20 cellular contexts compared by ENCODE assay signal in the genomic region with DNA sequence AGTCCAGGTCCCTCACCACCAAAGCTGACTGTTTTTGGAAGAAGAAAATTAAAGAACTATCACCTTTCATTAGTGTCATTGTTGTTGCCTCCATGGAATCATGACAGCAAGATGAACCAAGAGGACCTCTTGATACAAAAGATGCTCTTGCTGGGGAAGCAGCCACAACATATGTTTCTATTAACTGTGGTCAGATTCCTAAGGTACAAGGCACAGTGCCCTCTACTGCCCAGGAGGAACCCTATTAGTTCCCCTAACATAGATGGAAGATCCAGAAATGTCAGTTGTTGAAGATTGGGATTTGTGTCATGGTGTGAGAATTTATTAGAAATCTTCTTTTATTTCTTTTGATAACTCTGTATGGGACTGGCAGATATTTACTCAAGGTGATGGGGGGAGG.
A peak's percentile ranks its signal among the peaks of the same experiment; 100 is the strongest.
DNase-seq lines count a peak whose midpoint lies in the region; ATAC-seq and TF ChIP-seq lines count a peak whose summit lies in the region.
"Had no signal": no experiment of that assay in that cellular context is flagged by ENCODE, and none has a peak within 500 bp of the region (broad histone marks: within the 10 kb centered on the region; RNA-seq: fewer than 3 reads in every experiment).

No MANE protein-coding gene starts in this region.

- H3K4me3 Mint-ChIP-seq in T-cell, result no peak overlapping the region
- H3K4me3 Mint-ChIP-seq: B cell; T-helper 2 cell treated with Interferon-gamma antibody and Interleukin-4, amounts not matched to agents 5 μg/mL and 100 μg/mL, for 36 hours had no signal

- H3K4me3 ChIP-seq in Loucy (ENCODE audit: low read length, poor library complexity, severe bottlenecking) (no peak overlapping the region), PC-3 (ENCODE audit: low read length) (no peak overlapping the region), liver (ENCODE audit: low read depth in 1 of 3, low read length in 3 of 3) (no peak overlapping the region)
- H3K4me3 ChIP-seq: SJSA1 had no signal

- TF ChIP-seq CTCF in Loucy (conservative IDR thresholded peaks at IDR 0.05; ENCODE audit: low read length), result peak; percentile 54
- peak; percentile 26; the same call in 1 of the 2 replicates for TF ChIP-seq CTCF in PC-3 (conservative IDR thresholded peaks at IDR 0.05; ENCODE audit: low read depth, low read length)
- TF ChIP-seq CTCF in liver (IDR thresholded peaks at IDR 0.05; ENCODE audit: low read depth, low read length, missing input control), result peak; percentile 14

- peaks cover 20% of the 10 kb centered on the region for H3K4me1 ChIP-seq in Loucy (ENCODE audit: insufficient read depth, low read length, poor library complexity, severe bottlenecking)
- no peaks in the 10 kb centered on the region for H3K4me1 ChIP-seq in PC-3 (ENCODE audit: insufficient read depth, low read length)
- H3K4me1 ChIP-seq in liver (ENCODE audit: control insufficient read depth in 4 of 4, insufficient read depth in 4 of 4, low read length in 3 of 4), result no peaks in the 10 kb centered on the region
- H3K4me1 ChIP-seq: SJSA1 had no signal

- DNase-seq in NCI-H82 (lab: John Stamatoyannopoulos, UW) (peak; percentile 5), NCI-H82 treated with DMSO at 0.1 percent for 48 hours (lab: John Stamatoyannopoulos, UW; ENCODE audit: unreplicated experiment) (no peak), PC-3 (no peak), HK-2 (ENCODE audit: unreplicated experiment) (no peak), T-cell (no peak)
- DNase-seq: 8988T; Calu3; CD4-positive, alpha-beta memory T cell; HCEC 1CT; KBM-7; NCI-H1436; NCI-H1930; NCI-H345; NCI-H524 treated with DMSO at 0.1 percent for 48 hours had no signal

- no TSS peak for BruUV-seq in PC-3 (replicated peaks; lab: Mats Ljungman, UMichigan)

- H3K4me1 Mint-ChIP-seq in T-cell, result peaks cover 0 to 2% (median 0%) of the 10 kb centered on the region in 3 donors
- H3K4me1 Mint-ChIP-seq: B cell; CD4-positive, alpha-beta memory T cell had no signal

- ATAC-seq in PC-3, result no peak
- no peak for ATAC-seq in HG02973 (IDR thresholded peaks at IDR 0.05; ENCODE audit: unreplicated experiment)
- ATAC-seq in T-cell (replicated peaks in 1 of 4), result no peak

- no peaks in the 10 kb centered on the region for H3K36me3 Mint-ChIP-seq in T-cell
- H3K36me3 Mint-ChIP-seq: CD4-positive, alpha-beta memory T cell had no signal

- H2AFZ ChIP-seq in Loucy (ENCODE audit: low read length), result no peak overlapping the region
- no peak overlapping the region for H2AFZ ChIP-seq in PC-3 (ENCODE audit: low read length)

- H3K27me3 Mint-ChIP-seq in T-cell, result peaks cover 0 to 13% of the 10 kb centered on the region in 2 donors
- H3K27me3 Mint-ChIP-seq: B cell had no signal

- H4K20me1 ChIP-seq in Loucy (ENCODE audit: insufficient read depth, low read length, poor library complexity, severe bottlenecking) (no peaks in the 10 kb centered on the region), PC-3 (ENCODE audit: low read length) (no peaks in the 10 kb centered on the region)

- H3K27ac ChIP-seq in PC-3 (ENCODE audit: low read length) (no peak overlapping the region), liver (ENCODE audit: low read depth in 1 of 2, low read length in 2 of 2) (no peak overlapping the region)
- H3K27ac ChIP-seq: SJSA1 had no signal

- H3F3A ChIP-seq in Loucy (ENCODE audit: low read depth), result no peaks in the 10 kb centered on the region
- no peaks in the 10 kb centered on the region for H3F3A ChIP-seq in PC-3 (ENCODE audit: low read length, unreplicated experiment)

- intact Hi-C loops in PC-3 (cut with micrococcal nuclease), result no loop called here

- H3K9me3 Mint-ChIP-seq in T-cell, result no peaks in the 10 kb centered on the region
- H3K9me3 Mint-ChIP-seq: T-helper 2 cell treated with Interferon-gamma antibody and Interleukin-4, amounts not matched to agents 5 μg/mL and 100 μg/mL, for 36 hours had no signal

- H3K9me3 ChIP-seq in Loucy (ENCODE audit: insufficient read depth, low read depth, low read length) (no peaks in the 10 kb centered on the region), PC-3 (ENCODE audit: low read length) (no peaks in the 10 kb centered on the region), liver (ENCODE audit: control insufficient read depth in 4 of 4, low read length in 3 of 4) (no peaks in the 10 kb centered on the region)

- peak in 1 of 2 donors; percentile 55 for TF ChIP-seq RAD21 in liver (IDR thresholded peaks at IDR 0.05)

- no peaks in the 10 kb centered on the region for H3K36me3 ChIP-seq in Loucy (ENCODE audit: insufficient read depth, low read length)
- no peaks in the 10 kb centered on the region for H3K36me3 ChIP-seq in PC-3 (ENCODE audit: low read depth, low read length)
- no peaks in the 10 kb centered on the region for H3K36me3 ChIP-seq in liver (ENCODE audit: control insufficient read depth in 4 of 4, insufficient read depth in 3 of 4, low read depth in 1 of 4, low read length in 3 of 4)
- H3K36me3 ChIP-seq: SJSA1 had no signal

- H3K79me2 ChIP-seq in Loucy (ENCODE audit: insufficient read depth, low read length) (no peaks in the 10 kb centered on the region), PC-3 (ENCODE audit: low read length) (no peaks in the 10 kb centered on the region)

- POLR2A ChIA-PET in PC-3 (lab: Charles Lee; ENCODE audit: unreplicated experiment) (no interaction called here), T-cell (lab: Charles Lee) (no interaction called here)

- CTCF ChIA-PET in PC-3 (lab: Charles Lee), result no interaction called here
- CTCF ChIA-PET in T-cell (lab: Charles Lee), result no interaction called here

- H3K27ac Mint-ChIP-seq in T-cell, result no peak overlapping the region
- H3K27ac Mint-ChIP-seq: B cell; CD4-positive, alpha-beta memory T cell; T-helper 2 cell treated with Interferon-gamma antibody and Interleukin-4, amounts not matched to agents 5 μg/mL and 100 μg/mL, for 36 hours had no signal

- no peak overlapping the region for H3K4me2 ChIP-seq in Loucy (ENCODE audit: low read depth, low read length, poor library complexity, severe bottlenecking)
- H3K4me2 ChIP-seq in PC-3 (ENCODE audit: low read length), result no peak overlapping the region

- no peaks in the 10 kb centered on the region for H3K9me2 ChIP-seq in Loucy (replicated peaks; ENCODE audit: low read depth, low read length)
- H3K9me2 ChIP-seq in PC-3 (replicated peaks; ENCODE audit: low read length), result no peaks in the 10 kb centered on the region

- H3K9ac ChIP-seq in Loucy (ENCODE audit: low read depth, low read length, poor library complexity, severe bottlenecking) (no peak overlapping the region), PC-3 (ENCODE audit: low read length) (no peak overlapping the region), liver (ENCODE audit: low read depth in 1 of 2, low read length in 2 of 2) (no peak overlapping the region)

- H3K27me3 ChIP-seq in Loucy (ENCODE audit: insufficient read depth, low read length, poor library complexity, severe bottlenecking) (no peaks in the 10 kb centered on the region), PC-3 (ENCODE audit: low read length) (peaks cover 26% of the 10 kb centered on the region; the same call in 1 of the 2 replicates), liver (ENCODE audit: control insufficient read depth in 4 of 4, insufficient read depth in 4 of 4, low read length in 3 of 4) (no peaks in the 10 kb centered on the region)
- H3K27me3 ChIP-seq: SJSA1 had no signal

TF ChIP-seq in liver, 16 proteins besides CTCF, POLR2A, EP300 and RAD21 (continues in another document):
- TF ChIP-seq GABPA (IDR thresholded peaks at IDR 0.05 in 1 of 2, conservative IDR thresholded peaks at IDR 0.05 in 1 of 2) (no peak), JUND (IDR thresholded peaks at IDR 0.05) (no peak), REST (IDR thresholded peaks at IDR 0.05) (no peak), FOXA2 (IDR thresholded peaks at IDR 0.05) (no peak), HNF4A (conservative IDR thresholded peaks at IDR 0.05) (no peak), MAX (IDR thresholded peaks at IDR 0.05) (no peak), NR2F2 (IDR thresholded peaks at IDR 0.05) (no peak)
- TF ChIP-seq, protein P1, sequence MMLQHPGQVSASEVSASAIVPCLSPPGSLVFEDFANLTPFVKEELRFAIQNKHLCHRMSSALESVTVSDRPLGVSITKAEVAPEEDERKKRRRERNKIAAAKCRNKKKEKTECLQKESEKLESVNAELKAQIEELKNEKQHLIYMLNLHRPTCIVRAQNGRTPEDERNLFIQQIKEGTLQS (IDR thresholded peaks at IDR 0.05), result no peak
